Comparison of ENCODE assay signal across 27 cellular contexts in genomic region chr2:65003037-65003436, GRCh38.
"Had no signal": no experiment of that assay in that cellular context is flagged by ENCODE, and none has a peak within 500 bp of the region (broad histone marks: within the 10 kb centered on the region; RNA-seq: fewer than 3 reads in every experiment).

No MANE protein-coding gene starts in this region.

- H3K27me3 Mint-ChIP-seq: naive B cell; stimulated activated memory B cell treated with anti-CD40 and anti-IgM and Interleukin-4, amounts not matched to agents 10 μg/mL and 1 μg/mL and 100 μg/mL, for 72 hours; stimulated activated naive CD8-positive, alpha-beta T cell treated with anti-CD3 and anti-CD28 coated beads, Interleukin-15, amount 100 ng/mL, for 72 hours; type B pancreatic cell had no signal

- H3K4me1 ChIP-seq: neural progenitor cell, prostate gland, uterus had no signal

- H3K4me3 Mint-ChIP-seq: mesothelial cell of epicardium; naive B cell; natural killer cell; nephron progenitor cell; neural progenitor cell; stimulated activated memory B cell treated with anti-CD40 and anti-IgM and Interleukin-4, amounts not matched to agents 10 μg/mL and 1 μg/mL and 100 μg/mL, for 72 hours; stimulated activated naive CD8-positive, alpha-beta T cell treated with anti-CD3 and anti-CD28 coated beads, Interleukin-15, amount 100 ng/mL, for 72 hours; type B pancreatic cell had no signal

- H3K27me3 ChIP-seq: hepatocyte, neural progenitor cell, pancreas, right lobe of liver, tibial nerve, uterus had no signal

- H3K4me3 ChIP-seq: hepatocyte, lung, neural progenitor cell, pancreas, prostate gland, right lobe of liver, smooth muscle cell, tibial nerve, uterus had no signal

- H3K36me3 Mint-ChIP-seq: mesothelial cell of epicardium, natural killer cell, neural progenitor cell, type B pancreatic cell had no signal

- H3K27ac Mint-ChIP-seq: mesothelial cell of epicardium; natural killer cell; nephron progenitor cell; neural progenitor cell; stimulated activated memory B cell treated with anti-CD40 and anti-IgM and Interleukin-4, amounts not matched to agents 10 μg/mL and 1 μg/mL and 100 μg/mL, for 72 hours; stimulated activated naive CD8-positive, alpha-beta T cell treated with anti-CD3 and anti-CD28 coated beads, Interleukin-15, amount 100 ng/mL, for 72 hours; type B pancreatic cell had no signal

- H3K27ac ChIP-seq: hepatocyte, neural progenitor cell, pancreas, prostate gland, right lobe of liver, tibial nerve, uterus had no signal

- H3K9me3 Mint-ChIP-seq: mesothelial cell of epicardium; naive B cell; natural killer cell; nephron progenitor cell; neural progenitor cell; stimulated activated memory B cell treated with anti-CD40 and anti-IgM and Interleukin-4, amounts not matched to agents 10 μg/mL and 1 μg/mL and 100 μg/mL, for 72 hours; stimulated activated naive CD8-positive, alpha-beta T cell treated with anti-CD3 and anti-CD28 coated beads, Interleukin-15, amount 100 ng/mL, for 72 hours; type B pancreatic cell had no signal

- H3K9me3 ChIP-seq: pancreas, prostate gland, right lobe of liver, tibial nerve, uterus had no signal

- DNase-seq: islet precursor cell; mesendoderm; naive B cell; natural killer cell; nephron progenitor cell; posterior cingulate gyrus; retina; right lobe of liver; stimulated activated CD4-positive, alpha-beta T cell treated with anti-CD3 and anti-CD28 coated beads, Interleukin-1b, Interleukin-23, amount 100 ng/mL, for 48 hours; stimulated activated CD4-positive, alpha-beta T cell treated with anti-CD3 and anti-CD28 coated beads, Interleukin-2, amount 100 ng/mL, for 48 hours; stimulated activated CD4-positive, alpha-beta T cell treated with anti-CD3 and anti-CD28 coated beads, Interleukin-4, amount 100 ng/mL, for 4 hours; stimulated activated CD8-positive, alpha-beta memory T cell treated with anti-CD3 and anti-CD28 coated beads, Interleukin-4, amount 100 ng/mL, for 48 hours; stimulated activated naive CD4-positive, alpha-beta T cell treated with Interleukin-2 at 50 U/mL for 16 hours; stimulated activated naive CD8-positive, alpha-beta T cell treated with anti-CD3 and anti-CD28 coated beads, Interleukin-15, amount 100 ng/mL, for 72 hours; substantia nigra; uterus had no signal

- H3K36me3 ChIP-seq: neural progenitor cell, prostate gland, right lobe of liver, uterus had no signal

- ATAC-seq: left lobe of liver; natural killer cell; pancreas; right lobe of liver; stimulated activated memory B cell treated with anti-CD40 and anti-IgM and Interleukin-4, amounts not matched to agents 10 μg/mL and 1 μg/mL and 100 μg/mL, for 72 hours; stimulated activated naive CD8-positive, alpha-beta T cell treated with anti-CD3 and anti-CD28 coated beads, Interleukin-15, amount 100 ng/mL, for 72 hours had no signal

- H3K4me1 Mint-ChIP-seq: natural killer cell, nephron progenitor cell, neural progenitor cell had no signal
